In the genomic region with DNA sequence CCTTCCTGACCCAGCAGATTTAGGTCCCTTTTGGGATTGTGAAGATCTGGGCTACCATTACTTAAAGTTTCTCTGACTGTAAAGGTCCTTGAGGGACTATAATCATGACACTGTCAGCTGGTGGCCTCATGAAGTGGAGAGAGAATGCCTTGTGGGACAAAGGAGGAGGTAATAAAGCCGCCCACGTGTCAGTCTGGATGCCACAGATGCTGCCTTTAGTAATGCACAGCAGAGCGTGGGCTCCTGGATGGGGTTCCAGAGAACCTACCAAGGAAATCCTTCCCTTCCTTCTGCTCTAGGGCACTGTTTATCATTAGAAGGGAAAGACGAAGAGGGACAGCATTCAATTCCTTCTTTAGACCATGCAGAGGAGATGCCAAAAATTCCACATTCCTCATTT, we compare ENCODE assay signal across 19 cellular contexts.
DNase-seq lines count a peak whose midpoint lies in the region; ATAC-seq and TF ChIP-seq lines count a peak whose summit lies in the region.
"Had no signal": no experiment of that assay in that cellular context is flagged by ENCODE, and none has a peak within 500 bp of the region (broad histone marks: within the 10 kb centered on the region; RNA-seq: fewer than 3 reads in every experiment).

No MANE protein-coding gene starts in this region.

- no peak for ATAC-seq in HG02678 (IDR thresholded peaks at IDR 0.05; ENCODE audit: unreplicated experiment)
- ATAC-seq: activated T-cell treated with anti-CD3 and anti-CD28 coated beads, Interleukin-2, amount 50 U/mL, for 72 hours; body of pancreas; naive thymus-derived CD4-positive, alpha-beta T cell; right cardiac atrium had no signal

- no peak overlapping the region for H3K56ac ChIP-seq in mesendoderm (ENCODE audit: low read length)

- H3K4me1 ChIP-seq in mammary epithelial cell (ENCODE audit: insufficient read depth, low read length) (no peaks in the 10 kb centered on the region), breast epithelium (peaks cover 0 to 4% of the 10 kb centered on the region in 2 donors), mesendoderm (ENCODE audit: control insufficient read depth, low read depth, low read length) (peaks cover 2% of the 10 kb centered on the region), uterus (no peaks in the 10 kb centered on the region), suprapubic skin (peaks cover 6% of the 10 kb centered on the region)
- H3K4me1 ChIP-seq: body of pancreas, Peyer's patch had no signal

- no peak overlapping the region for H3K4me3 Mint-ChIP-seq in activated naive CD8-positive, alpha-beta T cell
- H3K4me3 Mint-ChIP-seq: activated T-cell treated with anti-CD3 and anti-CD28 coated beads, Interleukin-2, amount 50 U/mL, for 72 hours; immature natural killer cell; naive thymus-derived CD4-positive, alpha-beta T cell; T-helper 1 cell treated with Interleukin-12 subunit alpha and Interleukin-12 subunit beta and Interleukin-4 antibody, amounts not matched to agents 30 μg/mL and 1 μg/mL, for 36 hours had no signal

- H3K9me3 Mint-ChIP-seq in activated naive CD8-positive, alpha-beta T cell (ENCODE audit: low read depth): no peaks in the 10 kb centered on the region
- H3K9me3 Mint-ChIP-seq: activated T-cell treated with anti-CD3 and anti-CD28 coated beads, Interleukin-2, amount 50 U/mL, for 72 hours; naive thymus-derived CD4-positive, alpha-beta T cell; T-helper 1 cell treated with Interleukin-12 subunit alpha and Interleukin-12 subunit beta and Interleukin-4 antibody, amounts not matched to agents 30 μg/mL and 1 μg/mL, for 36 hours had no signal

- no peaks in the 10 kb centered on the region for H3K27me3 ChIP-seq in mammary epithelial cell (ENCODE audit: insufficient read depth, low read length)
- H3K27me3 ChIP-seq in breast epithelium: no peaks in the 10 kb centered on the region
- no peaks in the 10 kb centered on the region for H3K27me3 ChIP-seq in mesendoderm (ENCODE audit: insufficient read depth, low read length, poor library complexity)
- no peaks in the 10 kb centered on the region for H3K27me3 ChIP-seq in uterus
- H3K27me3 ChIP-seq in suprapubic skin: no peaks in the 10 kb centered on the region
- H3K27me3 ChIP-seq: body of pancreas, Peyer's patch had no signal

- H3K9ac ChIP-seq in mammary epithelial cell (ENCODE audit: insufficient read depth, low read length) (no peak overlapping the region), mesendoderm (ENCODE audit: low read length) (no peak overlapping the region)

- BruUV-seq in mammary epithelial cell (replicated peaks; lab: Mats Ljungman, UMichigan): no TSS peak

- H3K36me3 Mint-ChIP-seq in activated naive CD8-positive, alpha-beta T cell: no peaks in the 10 kb centered on the region
- H3K36me3 Mint-ChIP-seq: immature natural killer cell; naive thymus-derived CD4-positive, alpha-beta T cell had no signal

- H3K79me1 ChIP-seq in mesendoderm (ENCODE audit: low read length): peaks cover 7% of the 10 kb centered on the region

- peak overlapping the region; percentile 9 for H2AFZ ChIP-seq in mammary epithelial cell (ENCODE audit: low read depth, low read length)

- no peaks in the 10 kb centered on the region for H4K20me1 ChIP-seq in mammary epithelial cell (ENCODE audit: insufficient read depth, low read length)

- H3K36me3 ChIP-seq in mammary epithelial cell (ENCODE audit: insufficient read depth, low read length) (no peaks in the 10 kb centered on the region), breast epithelium (no peaks in the 10 kb centered on the region), mesendoderm (ENCODE audit: control insufficient read depth, insufficient read depth, low read length) (no peaks in the 10 kb centered on the region), uterus (no peaks in the 10 kb centered on the region), suprapubic skin (no peaks in the 10 kb centered on the region)
- H3K36me3 ChIP-seq: Peyer's patch had no signal

- peak overlapping the region; percentile 76 for H4K8ac ChIP-seq in mesendoderm (ENCODE audit: low read depth, low read length)

- H2BK120ac ChIP-seq in mesendoderm (ENCODE audit: low read depth, low read length): no peak overlapping the region

- no peak overlapping the region for H4K5ac ChIP-seq in mesendoderm (ENCODE audit: low read length)

- H3K79me2 ChIP-seq in mammary epithelial cell (ENCODE audit: insufficient read depth, low read length) (no peaks in the 10 kb centered on the region), mesendoderm (ENCODE audit: control insufficient read depth, insufficient read depth, low read length) (no peaks in the 10 kb centered on the region)

- no peak overlapping the region for H3K4me3 ChIP-seq in mammary epithelial cell (replicated peaks in 1 of 3; ENCODE audit: insufficient read depth in 1 of 3, low read depth in 2 of 3, low read length in 3 of 3)
- H3K4me3 ChIP-seq in breast epithelium: peak overlapping the region in 1 of 3 donors; percentile 6
- H3K4me3 ChIP-seq in mesendoderm (ENCODE audit: low read length): no peak overlapping the region
- H3K4me3 ChIP-seq in uterus: no peak overlapping the region
- no peak overlapping the region for H3K4me3 ChIP-seq in suprapubic skin
- H3K4me3 ChIP-seq: body of pancreas, Peyer's patch had no signal

- no peak overlapping the region for H3K4ac ChIP-seq in mesendoderm (ENCODE audit: low read depth, low read length)

- H2AK5ac ChIP-seq in mesendoderm (ENCODE audit: low read length): no peak overlapping the region

- H3K23ac ChIP-seq in mesendoderm (ENCODE audit: low read length): no peak overlapping the region

- no peak for TF ChIP-seq CTCF in mammary epithelial cell (conservative IDR thresholded peaks at IDR 0.05 in 1 of 2, IDR thresholded peaks at IDR 0.05 in 1 of 2; ENCODE audit: extremely low read depth in 1 of 2, insufficient read depth in 1 of 2, low read depth in 1 of 2, low read length in 2 of 2)
- TF ChIP-seq CTCF in breast epithelium (IDR thresholded peaks at IDR 0.05): no peak
- TF ChIP-seq CTCF in uterus (IDR thresholded peaks at IDR 0.05): no peak
- TF ChIP-seq CTCF in suprapubic skin (IDR thresholded peaks at IDR 0.05): no peak

- no peaks in the 10 kb centered on the region for H3K9me3 ChIP-seq in mammary epithelial cell (replicated peaks; ENCODE audit: insufficient read depth, low read length)
- no peaks in the 10 kb centered on the region for H3K9me3 ChIP-seq in breast epithelium
- no peaks in the 10 kb centered on the region for H3K9me3 ChIP-seq in uterus
- H3K9me3 ChIP-seq in suprapubic skin: no peaks in the 10 kb centered on the region
- H3K9me3 ChIP-seq: body of pancreas, Peyer's patch had no signal

- H3K18ac ChIP-seq in mesendoderm (ENCODE audit: low read length): no peak overlapping the region

- no peak for TF ChIP-seq POLR2A in breast epithelium (IDR thresholded peaks at IDR 0.05)
- no peak for TF ChIP-seq POLR2A in uterus (IDR thresholded peaks at IDR 0.05)
- no peak for TF ChIP-seq POLR2A in suprapubic skin (IDR thresholded peaks at IDR 0.05)

- in situ Hi-C loops in mammary epithelial cell (cut with MboI; ENCODE audit: low sequenced_read_pairs in 2 of 2): no loop called here

- no peak for TF ChIP-seq EP300 in suprapubic skin (IDR thresholded peaks at IDR 0.05)

- H3K27ac ChIP-seq in mammary epithelial cell (ENCODE audit: insufficient read depth, low read depth, low read length): no peak overlapping the region
- H3K27ac ChIP-seq in breast epithelium: peak overlapping the region in 1 of 2 donors; percentile 60
- H3K27ac ChIP-seq in mesendoderm (ENCODE audit: low read depth, low read length): peak overlapping the region; percentile 13
- H3K27ac ChIP-seq in uterus: peak overlapping the region; percentile 12 to 20
- H3K27ac ChIP-seq in suprapubic skin: no peak overlapping the region
- H3K27ac ChIP-seq: body of pancreas, Peyer's patch had no signal

- 76% methylated on average over 4 of the region's 4 CpGs for WGBS in mammary epithelial cell (ENCODE audit: low coverage, missing lambda C conversion rate)
- no CpG with 5 or more reads among the region's 4 CpGs for WGBS in mesendoderm (ENCODE audit: extremely low coverage, insufficient coverage, low lambda C conversion rate)
- 66% methylated on average over 4 of the region's 4 CpGs for WGBS in suprapubic skin

- H3K4me2 ChIP-seq in mammary epithelial cell (ENCODE audit: insufficient read depth, low read depth, low read length) (no peak overlapping the region), mesendoderm (ENCODE audit: low read length) (no peak overlapping the region)

- H2BK15ac ChIP-seq in mesendoderm (replicated peaks; ENCODE audit: low read depth): no peak overlapping the region

- no peaks in the 10 kb centered on the region for H3K27me3 Mint-ChIP-seq in activated naive CD8-positive, alpha-beta T cell

- H2BK5ac ChIP-seq in mesendoderm (ENCODE audit: low read length): no peak overlapping the region

- H3K4me1 Mint-ChIP-seq in activated naive CD8-positive, alpha-beta T cell (ENCODE audit: low read depth): peaks cover 13% of the 10 kb centered on the region
- H3K4me1 Mint-ChIP-seq: immature natural killer cell had no signal

- peak overlapping the region; percentile 89 for H3K27ac Mint-ChIP-seq in activated naive CD8-positive, alpha-beta T cell
- H3K27ac Mint-ChIP-seq: activated T-cell treated with anti-CD3 and anti-CD28 coated beads, Interleukin-2, amount 50 U/mL, for 72 hours; immature natural killer cell; naive thymus-derived CD4-positive, alpha-beta T cell; T-helper 1 cell treated with Interleukin-12 subunit alpha and Interleukin-12 subunit beta and Interleukin-4 antibody, amounts not matched to agents 30 μg/mL and 1 μg/mL, for 36 hours had no signal

- CTCF ChIA-PET in mammary epithelial cell (lab: Charles Lee; ENCODE audit: low non-redundant PET): no interaction called here

- DNase-seq in mammary epithelial cell (no peak), breast epithelium (ENCODE audit: low spot score in 2 of 2) (no peak), mesendoderm (peak; percentile 47), uterus (no peak), suprapubic skin (ENCODE audit: low spot score in 2 of 2) (no peak), EL (no peak)
- DNase-seq: activated T-cell treated with anti-CD3 and anti-CD28 coated beads, Interleukin-2, amount 50 U/mL, for 72 hours; body of pancreas; effector CD4-positive, alpha-beta T cell; foreskin melanocyte; immature natural killer cell; naive thymus-derived CD4-positive, alpha-beta T cell; NCI-H1417; NCI-H510A; Peyer's patch; right cardiac atrium had no signal

- dilution Hi-C loops in mammary epithelial cell (cut with HindIII; ENCODE audit: low sequenced_read_pairs): no loop called here

- intact Hi-C loops in mammary epithelial cell (cut with micrococcal nuclease): no loop called here
- intact Hi-C loops in breast epithelium (cut with DNase I; ENCODE audit: low total_unique reads): no loop called here
- intact Hi-C loops in uterus (cut with DNase I; ENCODE audit: low total_unique reads): no loop called here

Comparison
In these comparisons a context has a peak if more than half of its experiments do, and no peak if none do; other contexts are left out.
1. H3K27ac ChIP-seq: peak in mesendoderm (single experiment) and uterus (2 of 2); none in mammary epithelial cell (single experiment) and suprapubic skin (single experiment).